17 cellular contexts compared by ENCODE assay signal in the genomic region with DNA sequence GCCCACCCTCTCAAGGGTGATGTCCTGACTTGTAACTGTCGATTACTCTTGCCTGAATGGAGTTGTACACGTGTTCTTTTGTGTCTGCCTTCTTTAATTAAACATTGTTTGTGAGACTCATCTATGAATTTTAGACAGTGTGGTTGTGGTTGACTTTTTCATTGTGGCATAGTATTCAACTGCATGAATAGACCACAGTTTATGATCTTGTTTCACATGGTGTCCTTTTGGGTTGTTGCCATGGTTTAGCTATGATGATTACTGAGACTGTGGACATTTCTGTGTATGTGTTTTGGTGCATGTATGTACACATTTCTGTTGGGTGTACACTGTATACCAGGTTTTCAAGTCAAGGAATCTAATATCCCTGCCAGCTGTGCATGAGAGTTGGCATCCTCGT.
"Had no signal": no experiment of that assay in that cellular context is flagged by ENCODE, and none has a peak within 500 bp of the region (broad histone marks: within the 10 kb centered on the region; RNA-seq: fewer than 3 reads in every experiment).

No MANE protein-coding gene starts in this region.

- H3K27me3 Mint-ChIP-seq: activated naive CD4-positive, alpha-beta T cell treated with anti-CD3 and anti-CD28 coated beads, Interleukin-2, amount 50 U/mL, for 24 hours had no signal

- H3K27ac Mint-ChIP-seq: activated CD4-positive, alpha-beta memory T cell treated with anti-CD3 and anti-CD28 coated beads for 36 hours; activated naive CD4-positive, alpha-beta T cell treated with anti-CD3 and anti-CD28 coated beads, Interleukin-2, amount 50 U/mL, for 24 hours; memory B cell had no signal

- H3K36me3 ChIP-seq: cardiac muscle cell had no signal

- DNase-seq: activated CD4-positive, alpha-beta memory T cell treated with anti-CD3 and anti-CD28 coated beads for 36 hours; activated CD4-positive, CD25-positive, alpha-beta regulatory T cell treated with anti-CD3 and anti-CD28 coated beads, Interleukin-2, amount 50 U/mL, for 72 hours; aorta; esophagus squamous epithelium; foreskin fibroblast; head of caudate nucleus; left ventricle myocardium inferior; posterior cingulate gyrus; stimulated activated CD4-positive, alpha-beta T cell treated with anti-CD3 and anti-CD28 coated beads, Interleukin-4, amount 100 ng/mL, for 4 hours; thyroid gland had no signal

- H3K27ac ChIP-seq: cardiac muscle cell, esophagus squamous epithelium, left ventricle myocardium inferior, skin epidermis, thyroid gland, vagina had no signal

- H3K4me3 ChIP-seq: cardiac muscle cell, esophagus squamous epithelium, left ventricle myocardium inferior, skin epidermis, thyroid gland, vagina had no signal

- H3K9me3 Mint-ChIP-seq: activated CD4-positive, alpha-beta memory T cell treated with anti-CD3 and anti-CD28 coated beads for 36 hours; activated naive CD4-positive, alpha-beta T cell treated with anti-CD3 and anti-CD28 coated beads, Interleukin-2, amount 50 U/mL, for 24 hours; memory B cell had no signal

- H3K4me3 Mint-ChIP-seq: activated CD4-positive, alpha-beta memory T cell treated with anti-CD3 and anti-CD28 coated beads for 36 hours; activated naive CD4-positive, alpha-beta T cell treated with anti-CD3 and anti-CD28 coated beads, Interleukin-2, amount 50 U/mL, for 24 hours; memory B cell had no signal

- H3K27me3 ChIP-seq: thyroid gland, vagina had no signal

- FAIRE-seq: colon, islet of Langerhans had no signal

- H3K9me3 ChIP-seq: esophagus squamous epithelium, left ventricle myocardium inferior, thyroid gland, vagina had no signal
